1 cellular context compared by ENCODE assay signal in the genomic region with DNA sequence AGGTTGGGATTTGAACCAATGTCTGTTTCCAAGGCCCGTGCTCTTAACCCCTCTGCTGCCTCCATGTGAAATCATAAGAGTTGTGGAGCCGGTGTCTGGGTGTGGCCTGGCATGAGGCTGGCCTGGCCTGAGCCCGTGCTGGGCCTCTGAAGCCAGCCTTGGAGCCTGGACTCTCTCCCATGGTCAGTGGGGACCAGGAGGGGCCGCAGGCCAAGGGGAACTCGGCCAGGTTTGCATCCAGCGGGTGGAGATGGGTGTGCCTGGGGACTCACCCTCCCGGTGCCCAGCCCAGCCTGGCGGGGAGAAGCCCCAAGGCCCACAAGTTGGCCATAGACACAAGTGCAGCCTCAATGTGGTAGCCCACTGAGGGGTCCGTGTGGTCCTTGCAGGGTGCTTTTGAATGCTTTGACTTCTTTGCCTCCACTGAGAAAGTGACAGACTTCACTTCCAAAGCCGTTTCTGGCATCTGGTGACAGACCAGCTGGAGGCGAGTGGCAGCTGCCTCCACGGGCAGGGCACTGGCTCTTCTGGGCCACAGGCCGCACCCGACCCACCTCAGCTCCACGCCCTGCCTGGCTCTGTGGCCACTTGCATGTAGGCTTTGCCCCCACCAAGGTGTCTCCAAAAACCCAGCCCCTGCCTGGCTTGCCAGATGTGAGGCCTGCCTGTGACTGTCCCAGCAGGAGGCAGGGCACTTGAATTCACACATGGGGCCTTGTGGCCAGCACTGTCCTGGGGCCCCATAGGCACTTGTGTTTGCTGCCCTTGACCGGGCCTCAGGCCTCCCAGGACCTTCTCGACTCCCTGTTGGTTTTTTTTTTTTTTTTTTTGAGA.
TF ChIP-seq lines count a peak whose summit lies in the region.

No MANE protein-coding gene starts in this region.

TF ChIP-seq in HepG2, 621 proteins besides CTCF, POLR2A, EP300 and RAD21 (continued from another document):
- TF ChIP-seq, protein P1, sequence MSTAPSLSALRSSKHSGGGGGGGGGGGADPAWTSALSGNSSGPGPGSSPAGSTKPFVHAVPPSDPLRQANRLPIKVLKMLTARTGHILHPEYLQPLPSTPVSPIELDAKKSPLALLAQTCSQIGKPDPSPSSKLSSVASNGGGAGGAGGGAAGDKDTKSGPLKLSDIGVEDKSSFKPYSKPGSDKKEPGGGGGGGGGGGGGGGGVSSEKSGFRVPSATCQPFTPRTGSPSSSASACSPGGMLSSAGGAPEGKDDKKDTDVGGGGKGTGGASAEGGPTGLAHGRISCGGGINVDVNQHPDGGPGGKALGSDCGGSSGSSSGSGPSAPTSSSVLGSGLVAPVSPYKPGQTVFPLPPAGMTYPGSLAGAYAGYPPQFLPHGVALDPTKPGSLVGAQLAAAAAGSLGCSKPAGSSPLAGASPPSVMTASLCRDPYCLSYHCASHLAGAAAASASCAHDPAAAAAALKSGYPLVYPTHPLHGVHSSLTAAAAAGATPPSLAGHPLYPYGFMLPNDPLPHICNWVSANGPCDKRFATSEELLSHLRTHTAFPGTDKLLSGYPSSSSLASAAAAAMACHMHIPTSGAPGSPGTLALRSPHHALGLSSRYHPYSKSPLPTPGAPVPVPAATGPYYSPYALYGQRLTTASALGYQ (CRISPR knock-in tag; IDR thresholded peaks at IDR 0.05) = no peak
- TF ChIP-seq, protein P2, sequence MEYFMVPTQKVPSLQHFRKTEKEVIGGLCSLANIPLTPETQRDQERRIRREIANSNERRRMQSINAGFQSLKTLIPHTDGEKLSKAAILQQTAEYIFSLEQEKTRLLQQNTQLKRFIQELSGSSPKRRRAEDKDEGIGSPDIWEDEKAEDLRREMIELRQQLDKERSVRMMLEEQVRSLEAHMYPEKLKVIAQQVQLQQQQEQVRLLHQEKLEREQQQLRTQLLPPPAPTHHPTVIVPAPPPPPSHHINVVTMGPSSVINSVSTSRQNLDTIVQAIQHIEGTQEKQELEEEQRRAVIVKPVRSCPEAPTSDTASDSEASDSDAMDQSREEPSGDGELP (IDR thresholded peaks at IDR 0.05; ENCODE audit: borderline replicate concordance, low read depth) = no peak
- TF ChIP-seq, protein P3, sequence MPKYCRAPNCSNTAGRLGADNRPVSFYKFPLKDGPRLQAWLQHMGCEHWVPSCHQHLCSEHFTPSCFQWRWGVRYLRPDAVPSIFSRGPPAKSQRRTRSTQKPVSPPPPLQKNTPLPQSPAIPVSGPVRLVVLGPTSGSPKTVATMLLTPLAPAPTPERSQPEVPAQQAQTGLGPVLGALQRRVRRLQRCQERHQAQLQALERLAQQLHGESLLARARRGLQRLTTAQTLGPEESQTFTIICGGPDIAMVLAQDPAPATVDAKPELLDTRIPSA (CRISPR knock-in tag; IDR thresholded peaks at IDR 0.05; ENCODE audit: borderline replicate concordance) = no peak
- TF ChIP-seq, protein P4, sequence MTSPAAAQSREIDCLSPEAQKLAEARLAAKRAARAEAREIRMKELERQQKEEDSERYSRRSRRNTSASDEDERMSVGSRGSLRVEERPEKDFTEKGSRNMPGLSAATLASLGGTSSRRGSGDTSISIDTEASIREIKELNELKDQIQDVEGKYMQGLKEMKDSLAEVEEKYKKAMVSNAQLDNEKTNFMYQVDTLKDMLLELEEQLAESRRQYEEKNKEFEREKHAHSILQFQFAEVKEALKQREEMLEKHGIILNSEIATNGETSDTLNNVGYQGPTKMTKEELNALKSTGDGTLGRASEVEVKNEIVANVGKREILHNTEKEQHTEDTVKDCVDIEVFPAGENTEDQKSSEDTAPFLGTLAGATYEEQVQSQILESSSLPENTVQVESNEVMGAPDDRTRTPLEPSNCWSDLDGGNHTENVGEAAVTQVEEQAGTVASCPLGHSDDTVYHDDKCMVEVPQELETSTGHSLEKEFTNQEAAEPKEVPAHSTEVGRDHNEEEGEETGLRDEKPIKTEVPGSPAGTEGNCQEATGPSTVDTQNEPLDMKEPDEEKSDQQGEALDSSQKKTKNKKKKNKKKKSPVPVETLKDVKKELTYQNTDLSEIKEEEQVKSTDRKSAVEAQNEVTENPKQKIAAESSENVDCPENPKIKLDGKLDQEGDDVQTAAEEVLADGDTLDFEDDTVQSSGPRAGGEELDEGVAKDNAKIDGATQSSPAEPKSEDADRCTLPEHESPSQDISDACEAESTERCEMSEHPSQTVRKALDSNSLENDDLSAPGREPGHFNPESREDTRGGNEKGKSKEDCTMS (CRISPR knock-in tag; conservative IDR thresholded peaks at IDR 0.05) = no peak
- TF ChIP-seq NR2C2 (CRISPR knock-in tag; IDR thresholded peaks at IDR 0.05; ENCODE audit: borderline replicate concordance) = no peak
